ENCODE assay signal across 22 cellular contexts in genomic region chr18:61690418-61691138, GRCh38.
A peak's percentile ranks its signal among the peaks of the same experiment; 100 is the strongest.
DNase-seq lines count a peak whose midpoint lies in the region; ATAC-seq, FAIRE-seq and TF ChIP-seq lines count a peak whose summit lies in the region.
"Had no signal": no experiment of that assay in that cellular context is flagged by ENCODE, and none has a peak within 500 bp of the region (broad histone marks: within the 10 kb centered on the region; RNA-seq: fewer than 3 reads in every experiment).

No MANE protein-coding gene starts in this region.

- no peak for ATAC-seq in HepG2
- no peak for ATAC-seq in GM18519 (IDR thresholded peaks at IDR 0.05; ENCODE audit: low FRiP score, unreplicated experiment)
- no peak for ATAC-seq in stimulated activated naive B cell treated with anti-CD40 and anti-IgM and Interleukin-4, amounts not matched to agents 10 μg/mL and 1 μg/mL and 100 μg/mL, for 72 hours (replicated peaks)
- ATAC-seq: GM23338 had no signal

- H3K36me3 Mint-ChIP-seq in stimulated activated naive B cell treated with anti-CD40 and anti-IgM and Interleukin-4, amounts not matched to agents 10 μg/mL and 1 μg/mL and 100 μg/mL, for 72 hours = no peaks in the 10 kb centered on the region
- H3K36me3 Mint-ChIP-seq: CD14-positive monocyte, IgD-negative memory B cell had no signal

- CTCF ChIA-PET in HepG2 (lab: Yijun Ruan, JAX; ENCODE audit: low intra/inter-chr PET ratio, low total read pairs) = no interaction called here

- H2AK5ac ChIP-seq in mesendoderm (ENCODE audit: low read length) = no peak overlapping the region

- H3K27ac Mint-ChIP-seq in stimulated activated naive B cell treated with anti-CD40 and anti-IgM and Interleukin-4, amounts not matched to agents 10 μg/mL and 1 μg/mL and 100 μg/mL, for 72 hours = no peak overlapping the region
- H3K27ac Mint-ChIP-seq: B cell, CD14-positive monocyte, GM23338, IgD-negative memory B cell had no signal

- no peak for FAIRE-seq in HepG2 (lab: Jason Lieb, UNC)
- FAIRE-seq: A204.1, G401.6, GM12892, RCC 7860 had no signal

- TF ChIP-seq CTCF in liver (IDR thresholded peaks at IDR 0.05; ENCODE audit: low read depth, low read length, missing input control) (no peak), HepG2 (CRISPR knock-in tag; IDR thresholded peaks at IDR 0.05) (no peak)

- no peaks in the 10 kb centered on the region for H3K36me3 ChIP-seq in liver (ENCODE audit: control insufficient read depth in 4 of 4, insufficient read depth in 3 of 4, low read depth in 1 of 4, low read length in 3 of 4)
- H3K36me3 ChIP-seq in HepG2 (replicated peaks in 1 of 2; ENCODE audit: control insufficient read depth in 1 of 2, insufficient read depth in 2 of 2, low read length in 2 of 2) = no peaks in the 10 kb centered on the region
- H3K36me3 ChIP-seq in mesendoderm (ENCODE audit: control insufficient read depth, insufficient read depth, low read length) = no peaks in the 10 kb centered on the region
- H3K36me3 ChIP-seq: HAP-1, SJSA1 had no signal

- TF ChIP-seq RAD21 in liver (IDR thresholded peaks at IDR 0.05) = peak; percentile 31 to 58
- TF ChIP-seq RAD21 in HepG2 (CRISPR knock-in tag; IDR thresholded peaks at IDR 0.05) = no peak

- H3K79me2 ChIP-seq in HepG2 (ENCODE audit: insufficient read depth, low read length) (no peaks in the 10 kb centered on the region), mesendoderm (ENCODE audit: control insufficient read depth, insufficient read depth, low read length) (no peaks in the 10 kb centered on the region)

- no peak overlapping the region for H4K5ac ChIP-seq in mesendoderm (ENCODE audit: low read length)

- POLR2A ChIA-PET in HepG2 (lab: Yijun Ruan, JAX) = no interaction called here

- H3K9me3 ChIP-seq in liver (ENCODE audit: control insufficient read depth in 4 of 4, low read length in 3 of 4) (no peaks in the 10 kb centered on the region), HepG2 (ENCODE audit: low read length) (no peaks in the 10 kb centered on the region)
- H3K9me3 ChIP-seq: HAP-1, SJSA1 had no signal

- H3K79me1 ChIP-seq in mesendoderm (ENCODE audit: low read length) = no peaks in the 10 kb centered on the region

- H3K27ac ChIP-seq in liver (ENCODE audit: low read depth in 1 of 2, low read length in 2 of 2) = peak overlapping the region; percentile 67 to 71
- no peak overlapping the region for H3K27ac ChIP-seq in HepG2 (ENCODE audit: extremely low read length, insufficient read depth, low read length)
- H3K27ac ChIP-seq in mesendoderm (ENCODE audit: low read depth, low read length) = no peak overlapping the region
- H3K27ac ChIP-seq: SJSA1 had no signal

- no peak overlapping the region for H3K4me3 Mint-ChIP-seq in stimulated activated naive B cell treated with anti-CD40 and anti-IgM and Interleukin-4, amounts not matched to agents 10 μg/mL and 1 μg/mL and 100 μg/mL, for 72 hours
- H3K4me3 Mint-ChIP-seq: B cell, CD14-positive monocyte, GM23338, IgD-negative memory B cell had no signal

- no peak overlapping the region for H2BK15ac ChIP-seq in mesendoderm (replicated peaks; ENCODE audit: low read depth)

- intact Hi-C loops in HepG2 (cut with micrococcal nuclease; ENCODE audit: unreplicated experiment) = no loop called here

- no peak for TF ChIP-seq POLR2A in HepG2 (IDR thresholded peaks at IDR 0.05; ENCODE audit: insufficient read depth in 1 of 2, low read depth in 2 of 2, low read length in 2 of 2)

- peak overlapping the region; percentile 7 for H3K18ac ChIP-seq in mesendoderm (ENCODE audit: low read length)

- 28% methylated on average over 5 of the region's 5 CpGs for WGBS in liver
- WGBS in HepG2 (ENCODE audit: low lambda C conversion rate) = 8% methylated on average over 5 of the region's 5 CpGs
- WGBS in mesendoderm (ENCODE audit: extremely low coverage, insufficient coverage, low lambda C conversion rate) = no CpG with 5 or more reads among the region's 5 CpGs

- no peak overlapping the region for H3K9ac ChIP-seq in liver (ENCODE audit: low read depth in 1 of 2, low read length in 2 of 2)
- H3K9ac ChIP-seq in HepG2 (ENCODE audit: insufficient read depth, low read depth, low read length) = no peak overlapping the region
- no peak overlapping the region for H3K9ac ChIP-seq in mesendoderm (ENCODE audit: low read length)

- no peaks in the 10 kb centered on the region for H3K27me3 ChIP-seq in liver (ENCODE audit: control insufficient read depth in 4 of 4, insufficient read depth in 4 of 4, low read length in 3 of 4)
- H3K27me3 ChIP-seq in HepG2 (ENCODE audit: control insufficient read depth in 1 of 2, insufficient read depth in 2 of 2, low read length in 2 of 2) = no peaks in the 10 kb centered on the region
- no peaks in the 10 kb centered on the region for H3K27me3 ChIP-seq in mesendoderm (ENCODE audit: insufficient read depth, low read length, poor library complexity)
- H3K27me3 ChIP-seq: SJSA1 had no signal

- H3K23ac ChIP-seq in mesendoderm (ENCODE audit: low read length) = no peak overlapping the region

- H2BK120ac ChIP-seq in mesendoderm (ENCODE audit: low read depth, low read length) = peak overlapping the region; percentile 35

- peaks cover 0 to 4% of the 10 kb centered on the region in 2 donors for H3K9me3 Mint-ChIP-seq in stimulated activated naive B cell treated with anti-CD40 and anti-IgM and Interleukin-4, amounts not matched to agents 10 μg/mL and 1 μg/mL and 100 μg/mL, for 72 hours
- H3K9me3 Mint-ChIP-seq: GM23338, IgD-negative memory B cell had no signal

- no peaks in the 10 kb centered on the region for H3K4me1 Mint-ChIP-seq in stimulated activated naive B cell treated with anti-CD40 and anti-IgM and Interleukin-4, amounts not matched to agents 10 μg/mL and 1 μg/mL and 100 μg/mL, for 72 hours
- H3K4me1 Mint-ChIP-seq: B cell, CD14-positive monocyte, IgD-negative memory B cell had no signal

- peaks cover 0 to 3% of the 10 kb centered on the region in 2 donors for H3K27me3 Mint-ChIP-seq in stimulated activated naive B cell treated with anti-CD40 and anti-IgM and Interleukin-4, amounts not matched to agents 10 μg/mL and 1 μg/mL and 100 μg/mL, for 72 hours
- H3K27me3 Mint-ChIP-seq: B cell, IgD-negative memory B cell had no signal

- in situ Hi-C loops in HepG2 (cut with HindIII; ENCODE audit: extremely low pct_ligation_motif_present, low pct_unique_long_range_greater_than_20kb) = no loop called here

- H3K4me1 ChIP-seq in liver (ENCODE audit: control insufficient read depth in 4 of 4, insufficient read depth in 4 of 4, low read length in 3 of 4) = peaks cover 0 to 15% (median 9%) of the 10 kb centered on the region in 4 donors
- no peaks in the 10 kb centered on the region for H3K4me1 ChIP-seq in HepG2 (ENCODE audit: insufficient read depth, low read length)
- H3K4me1 ChIP-seq in mesendoderm (ENCODE audit: control insufficient read depth, low read depth, low read length) = no peaks in the 10 kb centered on the region
- H3K4me1 ChIP-seq: HAP-1, SJSA1 had no signal

- no peak for TF ChIP-seq EP300 in HepG2 (IDR thresholded peaks at IDR 0.05; ENCODE audit: low read depth in 2 of 2, low read length in 2 of 2)
- TF ChIP-seq EP300 in HepG2 (CRISPR knock-in tag; IDR thresholded peaks at IDR 0.05; ENCODE audit: borderline replicate concordance) = no peak

- DNase-seq in HepG2 (ENCODE audit: low spot score) (no peak), glomerular visceral epithelial cell (ENCODE audit: extremely low spot score) (peak; percentile 5), mesendoderm (no peak), hepatic stellate cell (ENCODE audit: low spot score) (no peak), cerebellum (ENCODE audit: low spot score) (no peak)
- DNase-seq in stimulated activated naive B cell treated with anti-CD40 and anti-IgM and Interleukin-4, amounts not matched to agents 10 μg/mL and 1 μg/mL and 100 μg/mL, for 72 hours = no peak
- DNase-seq: NCI-H1105, NCI-H1694, NCI-H774, OCI-M1 had no signal

- no peak overlapping the region for H2AFZ ChIP-seq in HepG2 (ENCODE audit: low read length)
- H2AFZ ChIP-seq: GM23338 had no signal

- H2BK5ac ChIP-seq in mesendoderm (ENCODE audit: low read length) = peak overlapping the region; percentile 14

- H4K20me1 ChIP-seq in HepG2 (ENCODE audit: insufficient read depth, low read length) = no peaks in the 10 kb centered on the region

- no peak overlapping the region for H4K8ac ChIP-seq in mesendoderm (ENCODE audit: low read depth, low read length)

- no peak overlapping the region for H3K4ac ChIP-seq in mesendoderm (ENCODE audit: low read depth, low read length)

- H3K4me3 ChIP-seq in liver (ENCODE audit: low read depth in 1 of 3, low read length in 3 of 3) (no peak overlapping the region), HepG2 (replicated peaks in 1 of 3; ENCODE audit: insufficient read depth in 1 of 3, low read depth in 2 of 3, low read length in 3 of 3) (no peak overlapping the region), mesendoderm (ENCODE audit: low read length) (no peak overlapping the region)
- H3K4me3 ChIP-seq: GM23338, HAP-1, SJSA1 had no signal

- H3K56ac ChIP-seq in mesendoderm (ENCODE audit: low read length) = no peak overlapping the region

- BruUV-seq in HepG2 (replicated peaks; lab: Mats Ljungman, UMichigan) = no TSS peak

- H3K4me2 ChIP-seq in HepG2 (ENCODE audit: low read depth, low read length) = no peak overlapping the region
- no peak overlapping the region for H3K4me2 ChIP-seq in mesendoderm (ENCODE audit: low read length)
- H3K4me2 ChIP-seq: GM23338 had no signal

TF ChIP-seq in liver, 16 proteins besides CTCF, POLR2A, EP300 and RAD21 (continues in another document):
- TF ChIP-seq SP1 (IDR thresholded peaks at IDR 0.05) (peak; percentile 73), ATF3 (IDR thresholded peaks at IDR 0.05) (peak; percentile 83), RXRA (IDR thresholded peaks at IDR 0.05) (peak; percentile 52 to 67), JUND (IDR thresholded peaks at IDR 0.05) (peak in 1 of 2 donors; percentile 50), FOXA2 (IDR thresholded peaks at IDR 0.05) (peak; percentile 96), FOXA1 (IDR thresholded peaks at IDR 0.05) (peak; percentile 78), GABPA (IDR thresholded peaks at IDR 0.05 in 1 of 2, conservative IDR thresholded peaks at IDR 0.05 in 1 of 2) (peak in 1 of 2 donors; percentile 24)

TF ChIP-seq in HepG2, 621 proteins besides CTCF, POLR2A, EP300 and RAD21 (continues in another document):
- TF ChIP-seq ATF2 (CRISPR knock-in tag; IDR thresholded peaks at IDR 0.05) = no peak

Comparison
In these comparisons a context has a peak if more than half of its experiments do, and no peak if none do; other contexts are left out.
1. H3K27ac ChIP-seq: peak in liver (2 of 2); none in HepG2 (single experiment) and mesendoderm (single experiment).